1 cellular context compared by ENCODE assay signal in the genomic region with DNA sequence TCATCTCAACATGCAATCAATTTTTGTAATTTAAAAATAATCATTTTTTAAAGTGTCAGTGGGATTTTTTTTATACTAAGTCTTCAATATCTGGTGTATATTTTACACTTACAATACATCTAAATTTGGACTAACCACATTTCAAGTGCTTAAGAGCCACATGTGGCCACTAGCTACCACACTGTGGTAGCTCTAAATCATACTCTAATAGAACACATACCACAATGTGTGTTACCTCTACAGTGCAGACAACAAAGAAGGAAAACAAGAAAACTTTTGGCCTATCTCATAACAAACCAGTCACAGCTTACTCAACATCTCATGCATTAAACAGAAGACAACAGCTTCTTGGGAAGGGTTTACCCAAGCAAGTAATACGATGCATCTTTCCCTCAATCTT.
TF ChIP-seq lines count a peak whose summit lies in the region.

No MANE protein-coding gene starts in this region.

TF ChIP-seq in GM12878, 131 proteins besides CTCF, POLR2A, EP300 and RAD21:
- TF ChIP-seq RELB (IDR thresholded peaks at IDR 0.05; ENCODE audit: low read depth), result peak; percentile 58; the same call in 1 of the 2 replicates
- TF ChIP-seq CHD2 (IDR thresholded peaks at IDR 0.05; ENCODE audit: borderline replicate concordance, low read depth, low read length), result no peak
- TF ChIP-seq STAT3 (IDR thresholded peaks at IDR 0.05; ENCODE audit: low read depth, low read length), result no peak
- 0 out of 2 replicates have a peak, but pooled peaks have one; percentile 25 for TF ChIP-seq EZH2 (IDR thresholded peaks at IDR 0.05; ENCODE audit: borderline replicate concordance, control insufficient read depth, low read depth, low read length)
- TF ChIP-seq, protein P1, sequence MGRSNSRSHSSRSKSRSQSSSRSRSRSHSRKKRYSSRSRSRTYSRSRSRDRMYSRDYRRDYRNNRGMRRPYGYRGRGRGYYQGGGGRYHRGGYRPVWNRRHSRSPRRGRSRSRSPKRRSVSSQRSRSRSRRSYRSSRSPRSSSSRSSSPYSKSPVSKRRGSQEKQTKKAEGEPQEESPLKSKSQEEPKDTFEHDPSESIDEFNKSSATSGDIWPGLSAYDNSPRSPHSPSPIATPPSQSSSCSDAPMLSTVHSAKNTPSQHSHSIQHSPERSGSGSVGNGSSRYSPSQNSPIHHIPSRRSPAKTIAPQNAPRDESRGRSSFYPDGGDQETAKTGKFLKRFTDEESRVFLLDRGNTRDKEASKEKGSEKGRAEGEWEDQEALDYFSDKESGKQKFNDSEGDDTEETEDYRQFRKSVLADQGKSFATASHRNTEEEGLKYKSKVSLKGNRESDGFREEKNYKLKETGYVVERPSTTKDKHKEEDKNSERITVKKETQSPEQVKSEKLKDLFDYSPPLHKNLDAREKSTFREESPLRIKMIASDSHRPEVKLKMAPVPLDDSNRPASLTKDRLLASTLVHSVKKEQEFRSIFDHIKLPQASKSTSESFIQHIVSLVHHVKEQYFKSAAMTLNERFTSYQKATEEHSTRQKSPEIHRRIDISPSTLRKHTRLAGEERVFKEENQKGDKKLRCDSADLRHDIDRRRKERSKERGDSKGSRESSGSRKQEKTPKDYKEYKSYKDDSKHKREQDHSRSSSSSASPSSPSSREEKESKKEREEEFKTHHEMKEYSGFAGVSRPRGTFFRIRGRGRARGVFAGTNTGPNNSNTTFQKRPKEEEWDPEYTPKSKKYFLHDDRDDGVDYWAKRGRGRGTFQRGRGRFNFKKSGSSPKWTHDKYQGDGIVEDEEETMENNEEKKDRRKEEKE (IDR thresholded peaks at IDR 0.05), result no peak
- peak; percentile 43; the same call in 1 of the 2 replicates for TF ChIP-seq NR2F1 (conservative IDR thresholded peaks at IDR 0.05)
- no peak for TF ChIP-seq SMAD1 (IDR thresholded peaks at IDR 0.05; ENCODE audit: low read depth, partially characterized antibody)
- TF ChIP-seq STAT1 (conservative IDR thresholded peaks at IDR 0.05), result no peak
- TF ChIP-seq POLR2AphosphoS5 (IDR thresholded peaks at IDR 0.05; ENCODE audit: low read length), result no peak
- TF ChIP-seq CEBPB (IDR thresholded peaks at IDR 0.05; ENCODE audit: borderline replicate concordance in 1 of 2, low read depth in 2 of 2, low read length in 2 of 2), result peak in 1 of 2 experiments; percentile 82; a peak in 1 of 4 replicates
- peak; percentile 90 for TF ChIP-seq MEF2B (IDR thresholded peaks at IDR 0.05; ENCODE audit: partially characterized antibody, poor library complexity, severe bottlenecking)
- TF ChIP-seq DPF2 (IDR thresholded peaks at IDR 0.05), result peak; percentile 48; the same call in 1 of the 2 replicates
- peak; percentile 98 for TF ChIP-seq CBFB (IDR thresholded peaks at IDR 0.05; ENCODE audit: low read depth)
- TF ChIP-seq ZBED1 (IDR thresholded peaks at IDR 0.05; ENCODE audit: borderline replicate concordance), result peak; percentile 50; the same call in 1 of the 2 replicates
- TF ChIP-seq ATF2 (IDR thresholded peaks at IDR 0.05; ENCODE audit: low read length), result peak; percentile 81
- TF ChIP-seq, protein P2, sequence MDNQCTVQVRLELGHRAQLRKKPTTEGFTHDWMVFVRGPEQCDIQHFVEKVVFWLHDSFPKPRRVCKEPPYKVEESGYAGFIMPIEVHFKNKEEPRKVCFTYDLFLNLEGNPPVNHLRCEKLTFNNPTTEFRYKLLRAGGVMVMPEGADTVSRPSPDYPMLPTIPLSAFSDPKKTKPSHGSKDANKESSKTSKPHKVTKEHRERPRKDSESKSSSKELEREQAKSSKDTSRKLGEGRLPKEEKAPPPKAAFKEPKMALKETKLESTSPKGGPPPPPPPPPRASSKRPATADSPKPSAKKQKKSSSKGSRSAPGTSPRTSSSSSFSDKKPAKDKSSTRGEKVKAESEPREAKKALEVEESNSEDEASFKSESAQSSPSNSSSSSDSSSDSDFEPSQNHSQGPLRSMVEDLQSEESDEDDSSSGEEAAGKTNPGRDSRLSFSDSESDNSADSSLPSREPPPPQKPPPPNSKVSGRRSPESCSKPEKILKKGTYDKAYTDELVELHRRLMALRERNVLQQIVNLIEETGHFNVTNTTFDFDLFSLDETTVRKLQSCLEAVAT (IDR thresholded peaks at IDR 0.05), result peak; percentile 96
- 0 out of 2 replicates have a peak, but pooled peaks have one; percentile 13 for TF ChIP-seq IKZF1 (conservative IDR thresholded peaks at IDR 0.05)
- TF ChIP-seq TBL1XR1 (IDR thresholded peaks at IDR 0.05; ENCODE audit: low read depth, low read length), result peak; percentile 58; the same call in 1 of the 2 replicates
- TF ChIP-seq ZNF217 (IDR thresholded peaks at IDR 0.05), result no peak
- TF ChIP-seq CREM (IDR thresholded peaks at IDR 0.05; ENCODE audit: low read depth), result 0 out of 2 replicates have a peak, but pooled peaks have one; percentile 50
- peak; percentile 62; the same call in 1 of the 2 replicates for TF ChIP-seq EED (IDR thresholded peaks at IDR 0.05; ENCODE audit: low read depth)
- TF ChIP-seq CBX5 (IDR thresholded peaks at IDR 0.05; ENCODE audit: low read depth), result 0 out of 2 replicates have a peak, but pooled peaks have one; percentile 42
- TF ChIP-seq RELA (IDR thresholded peaks at IDR 0.05; ENCODE audit: borderline replicate concordance, partially characterized antibody), result no peak
- peak; percentile 66; the same call in 2 of the 3 replicates for TF ChIP-seq POU2F2 (IDR thresholded peaks at IDR 0.05; ENCODE audit: borderline replicate concordance, low read depth, low read length)
- TF ChIP-seq NFIC (IDR thresholded peaks at IDR 0.05; ENCODE audit: low read depth, low read length), result peak; percentile 81
- TF ChIP-seq, protein P3, sequence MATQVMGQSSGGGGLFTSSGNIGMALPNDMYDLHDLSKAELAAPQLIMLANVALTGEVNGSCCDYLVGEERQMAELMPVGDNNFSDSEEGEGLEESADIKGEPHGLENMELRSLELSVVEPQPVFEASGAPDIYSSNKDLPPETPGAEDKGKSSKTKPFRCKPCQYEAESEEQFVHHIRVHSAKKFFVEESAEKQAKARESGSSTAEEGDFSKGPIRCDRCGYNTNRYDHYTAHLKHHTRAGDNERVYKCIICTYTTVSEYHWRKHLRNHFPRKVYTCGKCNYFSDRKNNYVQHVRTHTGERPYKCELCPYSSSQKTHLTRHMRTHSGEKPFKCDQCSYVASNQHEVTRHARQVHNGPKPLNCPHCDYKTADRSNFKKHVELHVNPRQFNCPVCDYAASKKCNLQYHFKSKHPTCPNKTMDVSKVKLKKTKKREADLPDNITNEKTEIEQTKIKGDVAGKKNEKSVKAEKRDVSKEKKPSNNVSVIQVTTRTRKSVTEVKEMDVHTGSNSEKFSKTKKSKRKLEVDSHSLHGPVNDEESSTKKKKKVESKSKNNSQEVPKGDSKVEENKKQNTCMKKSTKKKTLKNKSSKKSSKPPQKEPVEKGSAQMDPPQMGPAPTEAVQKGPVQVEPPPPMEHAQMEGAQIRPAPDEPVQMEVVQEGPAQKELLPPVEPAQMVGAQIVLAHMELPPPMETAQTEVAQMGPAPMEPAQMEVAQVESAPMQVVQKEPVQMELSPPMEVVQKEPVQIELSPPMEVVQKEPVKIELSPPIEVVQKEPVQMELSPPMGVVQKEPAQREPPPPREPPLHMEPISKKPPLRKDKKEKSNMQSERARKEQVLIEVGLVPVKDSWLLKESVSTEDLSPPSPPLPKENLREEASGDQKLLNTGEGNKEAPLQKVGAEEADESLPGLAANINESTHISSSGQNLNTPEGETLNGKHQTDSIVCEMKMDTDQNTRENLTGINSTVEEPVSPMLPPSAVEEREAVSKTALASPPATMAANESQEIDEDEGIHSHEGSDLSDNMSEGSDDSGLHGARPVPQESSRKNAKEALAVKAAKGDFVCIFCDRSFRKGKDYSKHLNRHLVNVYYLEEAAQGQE (IDR thresholded peaks at IDR 0.05; ENCODE audit: low read depth, low read length), result no peak
- TF ChIP-seq MEF2A (IDR thresholded peaks at IDR 0.05; ENCODE audit: insufficient read depth, low read depth, low read length), result peak; percentile 95
- TF ChIP-seq ATF7 (IDR thresholded peaks at IDR 0.05; ENCODE audit: low read depth), result peak; percentile 72
- TF ChIP-seq IRF4 (IDR thresholded peaks at IDR 0.05; ENCODE audit: low read depth, low read length), result peak; percentile 30; the same call in 1 of the 2 replicates
- TF ChIP-seq MTA2 (IDR thresholded peaks at IDR 0.05; ENCODE audit: low read depth), result peak; percentile 93
- 0 out of 2 replicates have a peak, but pooled peaks have one; percentile 31 for TF ChIP-seq TCF12 (IDR thresholded peaks at IDR 0.05; ENCODE audit: low read depth, low read length)
- peak; percentile 73 to 78 for TF ChIP-seq BHLHE40 (IDR thresholded peaks at IDR 0.05; ENCODE audit: borderline replicate concordance in 1 of 2, low read depth in 2 of 2, low read length in 1 of 2)
- TF ChIP-seq GABPA (IDR thresholded peaks at IDR 0.05; ENCODE audit: low read depth), result 0 out of 2 replicates have a peak, but pooled peaks have one; percentile 29
- TF ChIP-seq NBN (IDR thresholded peaks at IDR 0.05), result peak; percentile 55; the same call in 1 of the 2 replicates
- peak; percentile 75 for TF ChIP-seq PAX5 (IDR thresholded peaks at IDR 0.05; ENCODE audit: borderline replicate concordance, low read depth, low read length)
- no peak for TF ChIP-seq KLF5 (IDR thresholded peaks at IDR 0.05; ENCODE audit: partially characterized antibody)
- peak; percentile 63; the same call in 1 of the 2 replicates for TF ChIP-seq RCOR1 (conservative IDR thresholded peaks at IDR 0.05; ENCODE audit: low read depth, low read length)
- peak; percentile 100 for TF ChIP-seq RUNX3 (IDR thresholded peaks at IDR 0.05; ENCODE audit: low read length)
- TF ChIP-seq ZNF274 (IDR thresholded peaks at IDR 0.05; ENCODE audit: insufficient read depth, insufficient read length), result no peak
- TF ChIP-seq ZZZ3 (IDR thresholded peaks at IDR 0.05; ENCODE audit: control insufficient read depth, insufficient read length, low read depth), result no peak
- peak; percentile 71 to 79; a peak in 3 of 4 replicates for TF ChIP-seq IKZF2 (IDR thresholded peaks at IDR 0.05)
- no peak for TF ChIP-seq SMC3 (IDR thresholded peaks at IDR 0.05; ENCODE audit: borderline replicate concordance, low read length)
- TF ChIP-seq, protein P4, sequence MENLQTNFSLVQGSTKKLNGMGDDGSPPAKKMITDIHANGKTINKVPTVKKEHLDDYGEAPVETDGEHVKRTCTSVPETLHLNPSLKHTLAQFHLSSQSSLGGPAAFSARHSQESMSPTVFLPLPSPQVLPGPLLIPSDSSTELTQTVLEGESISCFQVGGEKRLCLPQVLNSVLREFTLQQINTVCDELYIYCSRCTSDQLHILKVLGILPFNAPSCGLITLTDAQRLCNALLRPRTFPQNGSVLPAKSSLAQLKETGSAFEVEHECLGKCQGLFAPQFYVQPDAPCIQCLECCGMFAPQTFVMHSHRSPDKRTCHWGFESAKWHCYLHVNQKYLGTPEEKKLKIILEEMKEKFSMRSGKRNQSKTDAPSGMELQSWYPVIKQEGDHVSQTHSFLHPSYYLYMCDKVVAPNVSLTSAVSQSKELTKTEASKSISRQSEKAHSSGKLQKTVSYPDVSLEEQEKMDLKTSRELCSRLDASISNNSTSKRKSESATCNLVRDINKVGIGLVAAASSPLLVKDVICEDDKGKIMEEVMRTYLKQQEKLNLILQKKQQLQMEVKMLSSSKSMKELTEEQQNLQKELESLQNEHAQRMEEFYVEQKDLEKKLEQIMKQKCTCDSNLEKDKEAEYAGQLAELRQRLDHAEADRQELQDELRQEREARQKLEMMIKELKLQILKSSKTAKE (IDR thresholded peaks at IDR 0.05; ENCODE audit: low read depth, poor library complexity, severe bottlenecking), result peak; percentile 66
- 0 out of 2 replicates have a peak, but pooled peaks have one; percentile 31 for TF ChIP-seq CREB1 (IDR thresholded peaks at IDR 0.05; ENCODE audit: low read depth)
- TF ChIP-seq, protein P5, sequence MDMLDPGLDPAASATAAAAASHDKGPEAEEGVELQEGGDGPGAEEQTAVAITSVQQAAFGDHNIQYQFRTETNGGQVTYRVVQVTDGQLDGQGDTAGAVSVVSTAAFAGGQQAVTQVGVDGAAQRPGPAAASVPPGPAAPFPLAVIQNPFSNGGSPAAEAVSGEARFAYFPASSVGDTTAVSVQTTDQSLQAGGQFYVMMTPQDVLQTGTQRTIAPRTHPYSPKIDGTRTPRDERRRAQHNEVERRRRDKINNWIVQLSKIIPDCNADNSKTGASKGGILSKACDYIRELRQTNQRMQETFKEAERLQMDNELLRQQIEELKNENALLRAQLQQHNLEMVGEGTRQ (IDR thresholded peaks at IDR 0.05; ENCODE audit: borderline replicate concordance, low read depth, low read length), result no peak
- peak; percentile 74 for TF ChIP-seq BCL11A (IDR thresholded peaks at IDR 0.05; ENCODE audit: low read depth, low read length)
- TF ChIP-seq SIX5 (IDR thresholded peaks at IDR 0.05; ENCODE audit: low read depth, low read length, severe bottlenecking), result no peak
